Comparison of ENCODE assay signal across 8 cellular contexts in genomic region chr6:77457720-77458349, GRCh38. TPM values are rescaled to one million over a fixed set of nuclear protein-coding genes. Genes with fewer than 3 reads are reported as not detected.
A peak's percentile ranks its signal among the peaks of the same experiment; 100 is the strongest.
DNase-seq lines count a peak whose midpoint lies in the region; ATAC-seq and TF ChIP-seq lines count a peak whose summit lies in the region.

No MANE protein-coding gene starts in this region.

- peak; percentile 94 for TF ChIP-seq CTCF in fibroblast of mammary gland (conservative IDR thresholded peaks at IDR 0.05; ENCODE audit: control insufficient read depth, insufficient read depth, low read depth, low read length)

- no peak overlapping the region for H3K4me3 ChIP-seq in fibroblast of mammary gland (ENCODE audit: control insufficient read depth, low read depth, low read length)

- DNase-seq in Right ventricle myocardium inferior (ENCODE audit: missing footprints) (no peak), cardiac septum (ENCODE audit: low spot score) (no peak), H4 (ENCODE audit: low spot score) (peak; percentile 82), LoVo (ENCODE audit: low spot score) (peak; percentile 49), T1000 (lab: John Stamatoyannopoulos, UW) (peak; percentile 38), fibroblast of mammary gland (ENCODE audit: low read depth) (peak; percentile 97), non-pigmented ciliary epithelial cell (ENCODE audit: low read depth) (peak; percentile 95), 8988T (no peak)

- intact Hi-C loops in Right ventricle myocardium inferior (cut with DNase I) (loop anchor here (5.0 to 10.0 kb wide), 5 partner anchors 113 to 1566 kb away; no protein-coding TSS in a partner anchor), cardiac septum (cut with DNase I) (loop anchor here (5.0 to 10.0 kb wide), 2 partner anchors 573 to 1526 kb away; no protein-coding TSS in a partner anchor)

- ATAC-seq in Right ventricle myocardium inferior = peak; percentile 92

RNA-seq across cellular contexts. Expression of gene HTR1B, which starts 5.5 kb away (rescaled TPM):
- total RNA-seq in Right ventricle myocardium inferior (not detected), cardiac septum (0.11 TPM)
- total RNA-seq in H4 (2014; rRNA removed; shearing (Covaris generic)) = not detected in 2 replicates

Comparison
In these comparisons a context has a peak if more than half of its experiments do, and no peak if none do; other contexts are left out.
1. DNase-seq: peak in H4 (single experiment), LoVo (single experiment), T1000 (single experiment), fibroblast of mammary gland (single experiment) and non-pigmented ciliary epithelial cell (single experiment); none in Right ventricle myocardium inferior (single experiment), cardiac septum (single experiment) and 8988T (single experiment).